Comparison of ENCODE assay signal across 18 cellular contexts in the genomic region with DNA sequence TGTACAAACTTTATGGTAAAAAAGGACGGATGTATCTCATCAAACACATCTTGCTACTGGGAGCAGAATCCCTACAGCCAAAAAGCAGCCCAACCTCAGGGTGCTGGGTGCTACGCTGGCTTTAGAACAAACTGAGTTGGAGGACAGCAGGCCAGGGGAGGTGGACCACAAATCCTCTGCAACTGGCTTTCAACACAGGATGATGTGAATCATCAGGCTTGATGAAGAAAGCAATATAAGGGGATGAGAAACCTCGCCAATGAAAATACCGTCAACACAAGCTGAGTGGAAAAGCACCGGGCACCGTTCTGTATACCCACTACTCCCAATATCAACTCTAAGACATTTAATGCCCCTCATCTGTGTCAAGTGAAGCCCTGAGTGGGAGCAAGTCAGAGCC. TPM values are rescaled to one million over a fixed set of nuclear protein-coding genes. Genes with fewer than 3 reads are reported as not detected.
DNase-seq lines count a peak whose midpoint lies in the region; ATAC-seq and TF ChIP-seq lines count a peak whose summit lies in the region.
"Had no signal": no experiment of that assay in that cellular context is flagged by ENCODE, and none has a peak within 500 bp of the region (broad histone marks: within the 10 kb centered on the region; RNA-seq: fewer than 3 reads in every experiment).

No MANE protein-coding gene starts in this region.

- POLR2A ChIA-PET in HEK293 (lab: Yijun Ruan, JAX) = interaction anchor here (0.5 kb wide), 1 partner anchor 470 kb away, joined by 3 read pairs; no protein-coding TSS in a partner anchor

- H3K4me1 Mint-ChIP-seq in stimulated activated memory B cell treated with anti-CD40 and anti-IgM and Interleukin-4, amounts not matched to agents 10 μg/mL and 1 μg/mL and 100 μg/mL, for 72 hours = no peaks in the 10 kb centered on the region

- no peak overlapping the region for H3K4me3 ChIP-seq in HEK293 (ENCODE audit: low read depth, low read length)
- H3K4me3 ChIP-seq in adipocyte (ENCODE audit: low read length) = no peak overlapping the region
- no peak overlapping the region for H3K4me3 ChIP-seq in brain microvascular endothelial cell (ENCODE audit: low read depth, low read length)
- H3K4me3 ChIP-seq in dorsolateral prefrontal cortex = no peak overlapping the region
- H3K4me3 ChIP-seq: BLaER1 treated with 17β-estradiol and CSF1 and Interleukin-3, amounts not matched to agents 10 nM and 100 nM; GM12878; HAP-1 had no signal

- peak; percentile 9 for DNase-seq in adipocyte (ENCODE audit: low read depth)
- peak; percentile 27 for DNase-seq in brain microvascular endothelial cell
- peak; percentile 89 for DNase-seq in iris pigment epithelial cell (ENCODE audit: low read depth)
- no peak for DNase-seq in activated gamma-delta T cell treated with Interleukin-2 at 50 U/mL for 16 hours
- DNase-seq in dorsolateral prefrontal cortex = no peak
- DNase-seq: ACHN; CD4-positive, CD25-positive, alpha-beta regulatory T cell; HFFc6 had no signal

- no peak overlapping the region for H3K9ac ChIP-seq in adipocyte (ENCODE audit: low read length)

- CTCF ChIA-PET in HEK293 (lab: Yijun Ruan, JAX) = interaction anchor here (1.1 to 1.2 kb wide), 2 partner anchors 13 to 14 kb away, joined by 3 to 4 read pairs; partner anchors contain the start of gene HBQ1

- in situ Hi-C loops in brain microvascular endothelial cell (cut with HindIII; ENCODE audit: low pct_ligation_motif_present, low sequenced_read_pairs) = no loop called here

- no peaks in the 10 kb centered on the region for H3K27me3 ChIP-seq in adipocyte (replicated peaks; ENCODE audit: control insufficient read depth, insufficient read depth, low read length)
- no peaks in the 10 kb centered on the region for H3K27me3 ChIP-seq in brain microvascular endothelial cell (replicated peaks)
- H3K27me3 ChIP-seq in dorsolateral prefrontal cortex = no peaks in the 10 kb centered on the region
- H3K27me3 ChIP-seq: BLaER1 treated with 17β-estradiol and CSF1 and Interleukin-3, amounts not matched to agents 10 nM and 100 nM had no signal

- no peaks in the 10 kb centered on the region for H3K9me3 Mint-ChIP-seq in stimulated activated memory B cell treated with anti-CD40 and anti-IgM and Interleukin-4, amounts not matched to agents 10 μg/mL and 1 μg/mL and 100 μg/mL, for 72 hours
- H3K9me3 Mint-ChIP-seq: CD4-positive, CD25-positive, alpha-beta regulatory T cell; HFFc6 had no signal

- H3K36me3 Mint-ChIP-seq in stimulated activated memory B cell treated with anti-CD40 and anti-IgM and Interleukin-4, amounts not matched to agents 10 μg/mL and 1 μg/mL and 100 μg/mL, for 72 hours = peaks cover 34% of the 10 kb centered on the region

- ATAC-seq in GM18868 (IDR thresholded peaks at IDR 0.05; ENCODE audit: unreplicated experiment) = no peak
- no peak for ATAC-seq in stimulated activated memory B cell treated with anti-CD40 and anti-IgM and Interleukin-4, amounts not matched to agents 10 μg/mL and 1 μg/mL and 100 μg/mL, for 72 hours
- ATAC-seq: GM12878 had no signal

- intact Hi-C loops in dorsolateral prefrontal cortex (cut with DNase I) = no loop called here

- no peak overlapping the region for H3K27ac Mint-ChIP-seq in stimulated activated memory B cell treated with anti-CD40 and anti-IgM and Interleukin-4, amounts not matched to agents 10 μg/mL and 1 μg/mL and 100 μg/mL, for 72 hours
- H3K27ac Mint-ChIP-seq: CD4-positive, CD25-positive, alpha-beta regulatory T cell; HFFc6 had no signal

- H3K9me3 ChIP-seq in HEK293 (ENCODE audit: control insufficient read depth, insufficient read depth, low read depth, low read length) = no peaks in the 10 kb centered on the region
- no peaks in the 10 kb centered on the region for H3K9me3 ChIP-seq in adipocyte (ENCODE audit: control insufficient read depth, low read length)
- H3K9me3 ChIP-seq: BLaER1 treated with 17β-estradiol and CSF1 and Interleukin-3, amounts not matched to agents 10 nM and 100 nM; HAP-1 had no signal

- peaks cover 75 to 97% of the 10 kb centered on the region in 2 experiments for H3K36me3 ChIP-seq in HEK293 (ENCODE audit: control insufficient read depth in 2 of 2, insufficient read depth in 1 of 2, low read length in 2 of 2)
- H3K36me3 ChIP-seq in adipocyte (ENCODE audit: control insufficient read depth, insufficient read depth, low read length, severe bottlenecking) = peaks cover 96% of the 10 kb centered on the region
- H3K36me3 ChIP-seq in brain microvascular endothelial cell (replicated peaks) = peaks cover 89% of the 10 kb centered on the region

- H3K27ac ChIP-seq in HEK293 (ENCODE audit: extremely low read depth, low read depth, low read length) (no peak overlapping the region), brain microvascular endothelial cell (no peak overlapping the region), dorsolateral prefrontal cortex (no peak overlapping the region)
- H3K27ac ChIP-seq: BLaER1 treated with 17β-estradiol and CSF1 and Interleukin-3, amounts not matched to agents 10 nM and 100 nM had no signal

- no peak overlapping the region for H3K4me3 Mint-ChIP-seq in stimulated activated memory B cell treated with anti-CD40 and anti-IgM and Interleukin-4, amounts not matched to agents 10 μg/mL and 1 μg/mL and 100 μg/mL, for 72 hours
- H3K4me3 Mint-ChIP-seq: CD4-positive, CD25-positive, alpha-beta regulatory T cell; HFFc6 had no signal

- TF ChIP-seq CTCF in HEK293 (tag by site-specific recombination; IDR thresholded peaks at IDR 0.05) (no peak), brain microvascular endothelial cell (IDR thresholded peaks at IDR 0.05; ENCODE audit: low read depth, low read length, missing control alignments) (no peak), dorsolateral prefrontal cortex (IDR thresholded peaks at IDR 0.05 in 54 of 56, conservative IDR thresholded peaks at IDR 0.05 in 2 of 56; ENCODE audit: low read depth in 1 of 56, partially characterized antibody in 56 of 56) (no peak)

- no peaks in the 10 kb centered on the region for H3K27me3 Mint-ChIP-seq in stimulated activated memory B cell treated with anti-CD40 and anti-IgM and Interleukin-4, amounts not matched to agents 10 μg/mL and 1 μg/mL and 100 μg/mL, for 72 hours
- H3K27me3 Mint-ChIP-seq: CD4-positive, CD25-positive, alpha-beta regulatory T cell had no signal

- H3K4me1 ChIP-seq in HEK293 (ENCODE audit: control insufficient read depth, insufficient read depth, low read length) = no peaks in the 10 kb centered on the region
- H3K4me1 ChIP-seq in adipocyte (ENCODE audit: control insufficient read depth, insufficient read depth, low read length) = no peaks in the 10 kb centered on the region
- H3K4me1 ChIP-seq: BLaER1 treated with 17β-estradiol and CSF1 and Interleukin-3, amounts not matched to agents 10 nM and 100 nM; HAP-1 had no signal

TF ChIP-seq in HEK293, 187 proteins besides CTCF, POLR2A, EP300 and RAD21:
- TF ChIP-seq SETDB1 (IDR thresholded peaks at IDR 0.05; ENCODE audit: insufficient read length, low read length) (no peak), ZNF664 (tag by site-specific recombination; IDR thresholded peaks at IDR 0.05) (0 out of 2 replicates have a peak, but pooled peaks have one; percentile 13), ZNF266 (tag by site-specific recombination; IDR thresholded peaks at IDR 0.05; ENCODE audit: low read depth) (no peak)

RNA-seq across cellular contexts. Expression of gene HBQ1, which starts 14.3 kb away (rescaled TPM):
- total RNA-seq in dorsolateral prefrontal cortex = 10 to 100 TPM in 1 of 120 experiments, 1 to 10 TPM in 116, not detected in 3; 1.1 to 10.3 (median 4.3) TPM
- total RNA-seq: A172; CD4-positive, CD25-positive, alpha-beta regulatory T cell; Daoy; GM12878 had no signal

RNA-seq across cellular contexts. Expression of gene HBA1, which starts 18.0 kb away (rescaled TPM):
- 1,000 to 10,000 TPM in 5 of 120 experiments, 100 to 1,000 TPM in 88, 10 to 100 TPM in 27; 16.7 to 2,013 (median 162) TPM for total RNA-seq in dorsolateral prefrontal cortex
- total RNA-seq: A172; CD4-positive, CD25-positive, alpha-beta regulatory T cell; Daoy; HFFc6; HT1080 had no signal

RNA-seq across cellular contexts. Expression of gene HBA2, which starts 21.8 kb away (rescaled TPM):
- 1,000 to 10,000 TPM in 3 of 120 experiments, 100 to 1,000 TPM in 80, 10 to 100 TPM in 36, not detected in 1; 13.5 to 1,749 (median 153) TPM for total RNA-seq in dorsolateral prefrontal cortex
- total RNA-seq: A172, H1, HFFc6, HT1080 had no signal

RNA-seq across cellular contexts. Expression of gene HBM, which starts 28.7 kb away (rescaled TPM):
- 1 to 10 TPM in 15 of 120 experiments, not detected in 105; 1.1 to 2.5 (median 1.4) TPM for total RNA-seq in dorsolateral prefrontal cortex
- total RNA-seq: A172; CD4-positive, CD25-positive, alpha-beta regulatory T cell; Daoy; GM12878; H1; HFFc6; HT1080 had no signal

RNA-seq across cellular contexts. Expression of gene LUC7L, which starts 34.7 kb away (rescaled TPM):
- total RNA-seq in dorsolateral prefrontal cortex = 100 to 1,000 TPM in 115 of 120 experiments, 10 to 100 TPM in 5; 88.8 to 191 (median 130) TPM

Comparison
In these comparisons a context has a peak if more than half of its experiments do, and no peak if none do; other contexts are left out.
1. DNase-seq: peak in adipocyte (single experiment), brain microvascular endothelial cell (single experiment) and iris pigment epithelial cell (single experiment); none in activated gamma-delta T cell treated with Interleukin-2 at 50 U/mL for 16 hours (single experiment) and dorsolateral prefrontal cortex (0 of 10).